In the genomic region with DNA sequence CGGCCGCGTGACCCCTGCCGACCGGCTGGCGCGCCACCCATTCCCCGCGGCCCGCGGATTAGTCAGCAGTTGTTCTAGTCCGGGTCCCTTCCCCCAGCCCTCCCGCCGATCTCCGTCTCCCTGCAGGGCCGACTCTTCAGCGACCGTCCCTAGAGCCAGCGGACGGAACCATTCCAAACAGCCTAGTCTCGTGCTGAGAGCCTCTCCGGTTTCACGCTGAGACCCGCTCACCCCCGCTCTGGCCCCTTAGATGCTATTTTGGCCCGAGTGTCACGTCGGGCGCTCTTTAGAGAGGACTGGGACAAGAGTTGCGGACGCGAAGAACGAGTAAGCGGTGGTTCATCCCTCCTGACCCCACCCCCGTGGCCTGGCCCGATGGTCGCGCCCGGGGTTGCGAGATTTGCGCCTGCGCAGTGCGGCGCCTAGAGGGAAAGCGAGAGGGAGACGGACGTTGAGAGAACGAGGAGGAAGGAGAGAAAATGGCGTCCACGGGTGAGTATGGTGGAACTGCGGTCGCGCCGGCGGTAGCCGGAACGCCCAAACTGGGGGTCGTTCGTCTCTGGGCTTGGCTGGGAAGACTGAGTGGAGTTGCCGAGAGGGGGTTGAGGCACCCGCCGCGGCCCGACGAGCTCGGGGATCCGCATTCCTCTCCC, we compare ENCODE assay signal across 1 cellular context.
TF ChIP-seq lines count a peak whose summit lies in the region.

A gene with protein sequence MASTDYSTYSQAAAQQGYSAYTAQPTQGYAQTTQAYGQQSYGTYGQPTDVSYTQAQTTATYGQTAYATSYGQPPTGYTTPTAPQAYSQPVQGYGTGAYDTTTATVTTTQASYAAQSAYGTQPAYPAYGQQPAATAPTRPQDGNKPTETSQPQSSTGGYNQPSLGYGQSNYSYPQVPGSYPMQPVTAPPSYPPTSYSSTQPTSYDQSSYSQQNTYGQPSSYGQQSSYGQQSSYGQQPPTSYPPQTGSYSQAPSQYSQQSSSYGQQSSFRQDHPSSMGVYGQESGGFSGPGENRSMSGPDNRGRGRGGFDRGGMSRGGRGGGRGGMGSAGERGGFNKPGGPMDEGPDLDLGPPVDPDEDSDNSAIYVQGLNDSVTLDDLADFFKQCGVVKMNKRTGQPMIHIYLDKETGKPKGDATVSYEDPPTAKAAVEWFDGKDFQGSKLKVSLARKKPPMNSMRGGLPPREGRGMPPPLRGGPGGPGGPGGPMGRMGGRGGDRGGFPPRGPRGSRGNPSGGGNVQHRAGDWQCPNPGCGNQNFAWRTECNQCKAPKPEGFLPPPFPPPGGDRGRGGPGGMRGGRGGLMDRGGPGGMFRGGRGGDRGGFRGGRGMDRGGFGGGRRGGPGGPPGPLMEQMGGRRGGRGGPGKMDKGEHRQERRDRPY (plus strand): TSS at position 411 of the 653 bp plus-strand sequence. CDS start 69 bp downstream, at position 480.
Gene RHBDD3 (minus strand): TSS at position 124 of the 653 bp plus-strand sequence. CDS start 2,355 bp downstream, outside the sequence.

TF ChIP-seq in HepG2, 621 proteins besides CTCF, POLR2A, EP300 and RAD21 (continued from another document and continues in another):
- no peak for TF ChIP-seq ZBTB38 (CRISPR knock-in tag; IDR thresholded peaks at IDR 0.05)
- TF ChIP-seq WIZ (CRISPR knock-in tag; IDR thresholded peaks at IDR 0.05), result 0 out of 2 replicates have a peak, but pooled peaks have one; percentile 25
- TF ChIP-seq ZFP36L1 (CRISPR knock-in tag; IDR thresholded peaks at IDR 0.05), result peak; percentile 47; the same call in 1 of the 2 replicates
- TF ChIP-seq NR2F6 (IDR thresholded peaks at IDR 0.05), result peak; percentile 75
- 0 out of 2 replicates have a peak, but pooled peaks have one; percentile 32 for TF ChIP-seq NR2F6 (CRISPR knock-in tag; IDR thresholded peaks at IDR 0.05)
- peak; percentile 79; the same call in 1 of the 2 replicates for TF ChIP-seq MAFG (CRISPR knock-in tag; IDR thresholded peaks at IDR 0.05)
- no peak for TF ChIP-seq ZNF264 (CRISPR knock-in tag; IDR thresholded peaks at IDR 0.05)
- peak; percentile 27 for TF ChIP-seq ELF3 (CRISPR knock-in tag; IDR thresholded peaks at IDR 0.05)
- TF ChIP-seq KAT8 (CRISPR knock-in tag; IDR thresholded peaks at IDR 0.05), result peak; percentile 83
- TF ChIP-seq ZBTB49 (CRISPR knock-in tag; IDR thresholded peaks at IDR 0.05; ENCODE audit: borderline replicate concordance), result 0 out of 2 replicates have a peak, but pooled peaks have one; percentile 3
- peak; percentile 41; the same call in 1 of the 2 replicates for TF ChIP-seq ZNF567 (CRISPR knock-in tag; IDR thresholded peaks at IDR 0.05; ENCODE audit: borderline replicate concordance)
- no peak for TF ChIP-seq RAD51 (IDR thresholded peaks at IDR 0.05; ENCODE audit: borderline replicate concordance)
- peak; percentile 51 for TF ChIP-seq HOXA3 (CRISPR knock-in tag; IDR thresholded peaks at IDR 0.05)
- TF ChIP-seq MED8 (CRISPR knock-in tag; IDR thresholded peaks at IDR 0.05; ENCODE audit: insufficient replicate concordance), result peak; percentile 65
- peak; percentile 81; the same call in 1 of the 2 replicates for TF ChIP-seq ZNF275 (CRISPR knock-in tag; IDR thresholded peaks at IDR 0.05; ENCODE audit: borderline replicate concordance)
- TF ChIP-seq ZNF260 (CRISPR knock-in tag; IDR thresholded peaks at IDR 0.05; ENCODE audit: borderline replicate concordance, low read depth), result no peak
- peak; percentile 49 for TF ChIP-seq ZFP90 (CRISPR knock-in tag; IDR thresholded peaks at IDR 0.05; ENCODE audit: borderline replicate concordance)
- 0 out of 2 replicates have a peak, but pooled peaks have one; percentile 15 for TF ChIP-seq ZNF335 (CRISPR knock-in tag; IDR thresholded peaks at IDR 0.05)
- TF ChIP-seq RBM39 (IDR thresholded peaks at IDR 0.05; ENCODE audit: low read depth, low read length, poor library complexity, severe bottlenecking), result no peak
- TF ChIP-seq NR2F1 (CRISPR knock-in tag; IDR thresholded peaks at IDR 0.05), result peak in 1 of 2 experiments; percentile 72; a peak in 2 of 4 replicates
- peak; percentile 92 for TF ChIP-seq TAF1 (CRISPR knock-in tag; IDR thresholded peaks at IDR 0.05)
- TF ChIP-seq REL (CRISPR knock-in tag; conservative IDR thresholded peaks at IDR 0.05), result 0 out of 2 replicates have a peak, but pooled peaks have one; percentile 63
- TF ChIP-seq MTF2 (CRISPR knock-in tag; IDR thresholded peaks at IDR 0.05; ENCODE audit: borderline replicate concordance), result no peak; the same call in 1 of the 2 replicates
- peak; percentile 9; the same call in 1 of the 2 replicates for TF ChIP-seq ZC3H4 (CRISPR knock-in tag; IDR thresholded peaks at IDR 0.05; ENCODE audit: borderline replicate concordance)
- TF ChIP-seq ZEB1 (IDR thresholded peaks at IDR 0.05; ENCODE audit: insufficient replicate concordance, low read depth), result peak; percentile 33
- 0 out of 2 replicates have a peak, but pooled peaks have one; percentile 32 for TF ChIP-seq ZNF841 (CRISPR knock-in tag; IDR thresholded peaks at IDR 0.05; ENCODE audit: borderline replicate concordance)
- TF ChIP-seq ZNF251 (CRISPR knock-in tag; IDR thresholded peaks at IDR 0.05), result no peak
- no peak; the same call in 1 of the 2 replicates for TF ChIP-seq RFXAP (CRISPR knock-in tag; IDR thresholded peaks at IDR 0.05; ENCODE audit: borderline replicate concordance)
- TF ChIP-seq, protein P1, sequence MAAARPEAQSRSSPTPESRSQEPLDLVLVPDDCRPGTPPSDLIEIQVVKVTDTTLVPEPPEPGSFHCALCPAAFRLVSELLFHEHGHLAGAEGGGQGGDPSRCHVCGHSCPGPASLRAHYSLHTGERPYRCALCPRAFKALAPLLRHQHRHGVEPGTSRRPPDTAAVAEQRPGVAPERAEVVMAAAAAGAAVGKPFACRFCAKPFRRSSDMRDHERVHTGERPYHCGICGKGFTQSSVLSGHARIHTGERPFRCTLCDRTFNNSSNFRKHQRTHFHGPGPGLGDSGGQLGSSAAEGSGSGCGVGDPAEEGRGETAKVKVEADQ (CRISPR knock-in tag; IDR thresholded peaks at IDR 0.05; ENCODE audit: borderline replicate concordance), result 0 out of 2 replicates have a peak, but pooled peaks have one; percentile 96
- peak; percentile 61 for TF ChIP-seq CBX1 (IDR thresholded peaks at IDR 0.05; ENCODE audit: low read depth)
- TF ChIP-seq ZNF7 (CRISPR knock-in tag; IDR thresholded peaks at IDR 0.05), result no peak
- TF ChIP-seq ZNF430 (CRISPR knock-in tag; IDR thresholded peaks at IDR 0.05), result peak; percentile 52; the same call in 1 of the 2 replicates
- TF ChIP-seq, protein P2, sequence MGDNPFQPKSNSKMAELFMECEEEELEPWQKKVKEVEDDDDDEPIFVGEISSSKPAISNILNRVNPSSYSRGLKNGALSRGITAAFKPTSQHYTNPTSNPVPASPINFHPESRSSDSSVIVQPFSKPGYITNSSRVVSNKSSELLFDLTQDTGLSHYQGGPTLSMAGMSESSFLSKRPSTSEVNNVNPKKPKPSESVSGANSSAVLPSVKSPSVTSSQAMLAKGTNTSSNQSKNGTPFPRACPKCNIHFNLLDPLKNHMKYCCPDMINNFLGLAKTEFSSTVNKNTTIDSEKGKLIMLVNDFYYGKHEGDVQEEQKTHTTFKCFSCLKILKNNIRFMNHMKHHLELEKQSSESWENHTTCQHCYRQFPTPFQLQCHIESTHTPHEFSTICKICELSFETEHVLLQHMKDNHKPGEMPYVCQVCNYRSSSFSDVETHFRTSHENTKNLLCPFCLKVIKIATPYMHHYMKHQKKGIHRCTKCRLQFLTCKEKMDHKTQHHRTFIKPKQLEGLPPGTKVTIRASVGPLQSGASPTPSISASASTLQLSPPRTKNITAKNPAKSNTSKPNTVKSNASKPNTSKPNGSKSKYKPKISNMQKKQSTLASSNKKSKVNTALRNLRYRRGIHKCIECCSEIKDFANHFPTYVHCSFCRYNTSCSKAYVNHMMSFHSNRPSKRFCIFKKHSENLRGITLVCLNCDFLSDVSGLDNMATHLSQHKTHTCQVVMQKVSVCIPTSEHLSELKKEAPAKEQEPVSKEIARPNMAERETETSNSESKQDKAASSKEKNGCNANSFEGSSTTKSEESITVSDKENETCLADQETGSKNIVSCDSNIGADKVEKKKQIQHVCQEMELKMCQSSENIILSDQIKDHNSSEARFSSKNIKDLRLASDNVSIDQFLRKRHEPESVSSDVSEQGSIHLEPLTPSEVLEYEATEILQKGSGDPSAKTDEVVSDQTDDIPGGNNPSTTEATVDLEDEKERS (CRISPR knock-in tag; IDR thresholded peaks at IDR 0.05), result peak; percentile 92; the same call in 1 of the 2 replicates
- TF ChIP-seq, protein P3, sequence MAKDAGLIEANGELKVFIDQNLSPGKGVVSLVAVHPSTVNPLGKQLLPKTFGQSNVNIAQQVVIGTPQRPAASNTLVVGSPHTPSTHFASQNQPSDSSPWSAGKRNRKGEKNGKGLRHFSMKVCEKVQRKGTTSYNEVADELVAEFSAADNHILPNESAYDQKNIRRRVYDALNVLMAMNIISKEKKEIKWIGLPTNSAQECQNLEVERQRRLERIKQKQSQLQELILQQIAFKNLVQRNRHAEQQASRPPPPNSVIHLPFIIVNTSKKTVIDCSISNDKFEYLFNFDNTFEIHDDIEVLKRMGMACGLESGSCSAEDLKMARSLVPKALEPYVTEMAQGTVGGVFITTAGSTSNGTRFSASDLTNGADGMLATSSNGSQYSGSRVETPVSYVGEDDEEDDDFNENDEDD (CRISPR knock-in tag; IDR thresholded peaks at IDR 0.05; ENCODE audit: borderline replicate concordance), result peak; percentile 40; the same call in 1 of the 2 replicates
- TF ChIP-seq, protein P4, sequence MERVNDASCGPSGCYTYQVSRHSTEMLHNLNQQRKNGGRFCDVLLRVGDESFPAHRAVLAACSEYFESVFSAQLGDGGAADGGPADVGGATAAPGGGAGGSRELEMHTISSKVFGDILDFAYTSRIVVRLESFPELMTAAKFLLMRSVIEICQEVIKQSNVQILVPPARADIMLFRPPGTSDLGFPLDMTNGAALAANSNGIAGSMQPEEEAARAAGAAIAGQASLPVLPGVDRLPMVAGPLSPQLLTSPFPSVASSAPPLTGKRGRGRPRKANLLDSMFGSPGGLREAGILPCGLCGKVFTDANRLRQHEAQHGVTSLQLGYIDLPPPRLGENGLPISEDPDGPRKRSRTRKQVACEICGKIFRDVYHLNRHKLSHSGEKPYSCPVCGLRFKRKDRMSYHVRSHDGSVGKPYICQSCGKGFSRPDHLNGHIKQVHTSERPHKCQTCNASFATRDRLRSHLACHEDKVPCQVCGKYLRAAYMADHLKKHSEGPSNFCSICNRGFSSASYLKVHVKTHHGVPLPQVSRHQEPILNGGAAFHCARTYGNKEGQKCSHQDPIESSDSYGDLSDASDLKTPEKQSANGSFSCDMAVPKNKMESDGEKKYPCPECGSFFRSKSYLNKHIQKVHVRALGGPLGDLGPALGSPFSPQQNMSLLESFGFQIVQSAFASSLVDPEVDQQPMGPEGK (CRISPR knock-in tag; IDR thresholded peaks at IDR 0.05), result peak; percentile 25; the same call in 1 of the 2 replicates
- TF ChIP-seq HIVEP1 (CRISPR knock-in tag; IDR thresholded peaks at IDR 0.05), result peak; percentile 76
- TF ChIP-seq, protein P5, sequence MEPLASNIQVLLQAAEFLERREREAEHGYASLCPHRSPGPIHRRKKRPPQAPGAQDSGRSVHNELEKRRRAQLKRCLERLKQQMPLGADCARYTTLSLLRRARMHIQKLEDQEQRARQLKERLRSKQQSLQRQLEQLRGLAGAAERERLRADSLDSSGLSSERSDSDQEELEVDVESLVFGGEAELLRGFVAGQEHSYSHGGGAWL (CRISPR knock-in tag; IDR thresholded peaks at IDR 0.05), result no peak
- peak; percentile 57; the same call in 1 of the 2 replicates for TF ChIP-seq IRF2 (CRISPR knock-in tag; IDR thresholded peaks at IDR 0.05)
- peak; percentile 50; the same call in 1 of the 2 replicates for TF ChIP-seq ZNF746 (CRISPR knock-in tag; IDR thresholded peaks at IDR 0.05)
- TF ChIP-seq SMARCE1 (IDR thresholded peaks at IDR 0.05; ENCODE audit: borderline replicate concordance), result no peak
